Comparison of ENCODE assay signal across 1 cellular context in genomic region chr5:95646569-95647330, GRCh38.
TF ChIP-seq lines count a peak whose summit lies in the region.

TSS of gene RFESD (plus strand) at chr5:95646777. CDS start at chr5:95652272, 5,495 bp downstream.

TF ChIP-seq in HepG2, 621 proteins besides CTCF, POLR2A, EP300 and RAD21 (continued from another document and continues in another):
- TF ChIP-seq ZBTB7A (CRISPR knock-in tag; IDR thresholded peaks at IDR 0.05) (0 out of 2 replicates have a peak, but pooled peaks have one; percentile 62), ZNF639 (CRISPR knock-in tag; conservative IDR thresholded peaks at IDR 0.05) (no peak), STAG1 (CRISPR knock-in tag; IDR thresholded peaks at IDR 0.05) (peak; percentile 26; the same call in 1 of the 2 replicates), FOXJ3 (CRISPR knock-in tag; IDR thresholded peaks at IDR 0.05; ENCODE audit: borderline replicate concordance) (peak; percentile 21; the same call in 1 of the 2 replicates), GABPA (IDR thresholded peaks at IDR 0.05; ENCODE audit: low read depth, low read length) (peak; percentile 76), GABPA (CRISPR knock-in tag; IDR thresholded peaks at IDR 0.05; ENCODE audit: low read depth) (peak; percentile 83), ZNF430 (CRISPR knock-in tag; IDR thresholded peaks at IDR 0.05) (peak; percentile 81), HNRNPL (IDR thresholded peaks at IDR 0.05; ENCODE audit: low read depth, low read length) (0 out of 2 replicates have a peak, but pooled peaks have one; percentile 59), HOXA9 (CRISPR knock-in tag; IDR thresholded peaks at IDR 0.05; ENCODE audit: borderline replicate concordance) (no peak; the same call in 1 of the 2 replicates), MNT (IDR thresholded peaks at IDR 0.05) (peak; percentile 84), ZNF564 (CRISPR knock-in tag; IDR thresholded peaks at IDR 0.05) (peak; percentile 75; the same call in 1 of the 2 replicates), ZSCAN31 (CRISPR knock-in tag; IDR thresholded peaks at IDR 0.05; ENCODE audit: low read depth) (peak; percentile 91), MIER3 (CRISPR knock-in tag; IDR thresholded peaks at IDR 0.05; ENCODE audit: borderline replicate concordance) (peak; percentile 97), SPEN (CRISPR knock-in tag; IDR thresholded peaks at IDR 0.05; ENCODE audit: low read depth) (peak; percentile 76), ZNF367 (CRISPR knock-in tag; IDR thresholded peaks at IDR 0.05; ENCODE audit: borderline replicate concordance) (no peak), ZNF891 (CRISPR knock-in tag; IDR thresholded peaks at IDR 0.05) (peak; percentile 45), ZNF589 (CRISPR knock-in tag; conservative IDR thresholded peaks at IDR 0.05) (0 out of 2 replicates have a peak, but pooled peaks have one; percentile 46), FOXO1 (CRISPR knock-in tag; IDR thresholded peaks at IDR 0.05) (peak; percentile 67; the same call in 1 of the 2 replicates), HNRNPK (IDR thresholded peaks at IDR 0.05; ENCODE audit: low read depth, low read length, poor library complexity, severe bottlenecking) (peak; percentile 73), TFDP1 (CRISPR knock-in tag; IDR thresholded peaks at IDR 0.05; ENCODE audit: borderline replicate concordance) (peak; percentile 82), ZEB1 (IDR thresholded peaks at IDR 0.05; ENCODE audit: insufficient replicate concordance, low read depth) (peak; percentile 94), HINFP (CRISPR knock-in tag; IDR thresholded peaks at IDR 0.05; ENCODE audit: low read depth) (0 out of 2 replicates have a peak, but pooled peaks have one; percentile 9), HNRNPUL1 (IDR thresholded peaks at IDR 0.05; ENCODE audit: low read depth, low read length) (peak; percentile 94), ZNF30 (CRISPR knock-in tag; IDR thresholded peaks at IDR 0.05) (0 out of 2 replicates have a peak, but pooled peaks have one; percentile 80), ZNF569 (CRISPR knock-in tag; IDR thresholded peaks at IDR 0.05; ENCODE audit: borderline replicate concordance) (0 out of 2 replicates have a peak, but pooled peaks have one; percentile 50), NRL (CRISPR knock-in tag; IDR thresholded peaks at IDR 0.05; ENCODE audit: borderline replicate concordance) (peak; percentile 52; the same call in 1 of the 2 replicates), TAF1 (CRISPR knock-in tag; IDR thresholded peaks at IDR 0.05) (peak; percentile 58), ZBED4 (CRISPR knock-in tag; IDR thresholded peaks at IDR 0.05; ENCODE audit: borderline replicate concordance) (peak; percentile 58), TBP (CRISPR knock-in tag; IDR thresholded peaks at IDR 0.05) (no peak), ZNF616 (CRISPR knock-in tag; IDR thresholded peaks at IDR 0.05; ENCODE audit: low read depth) (0 out of 2 replicates have a peak, but pooled peaks have one; percentile 49), RBM39 (IDR thresholded peaks at IDR 0.05; ENCODE audit: low read depth, low read length, poor library complexity, severe bottlenecking) (peak; percentile 78), ETV5 (CRISPR knock-in tag; IDR thresholded peaks at IDR 0.05; ENCODE audit: borderline replicate concordance) (peak; percentile 99), ZNF547 (CRISPR knock-in tag; IDR thresholded peaks at IDR 0.05) (peak; percentile 54; the same call in 1 of the 2 replicates), PHB2 (IDR thresholded peaks at IDR 0.05; ENCODE audit: partially characterized antibody) (no peak), FOXA3 (CRISPR knock-in tag; IDR thresholded peaks at IDR 0.05) (peak; percentile 74; the same call in 1 of the 2 replicates), ZNF777 (CRISPR knock-in tag; IDR thresholded peaks at IDR 0.05) (peak; percentile 49)
- TF ChIP-seq, protein P1, sequence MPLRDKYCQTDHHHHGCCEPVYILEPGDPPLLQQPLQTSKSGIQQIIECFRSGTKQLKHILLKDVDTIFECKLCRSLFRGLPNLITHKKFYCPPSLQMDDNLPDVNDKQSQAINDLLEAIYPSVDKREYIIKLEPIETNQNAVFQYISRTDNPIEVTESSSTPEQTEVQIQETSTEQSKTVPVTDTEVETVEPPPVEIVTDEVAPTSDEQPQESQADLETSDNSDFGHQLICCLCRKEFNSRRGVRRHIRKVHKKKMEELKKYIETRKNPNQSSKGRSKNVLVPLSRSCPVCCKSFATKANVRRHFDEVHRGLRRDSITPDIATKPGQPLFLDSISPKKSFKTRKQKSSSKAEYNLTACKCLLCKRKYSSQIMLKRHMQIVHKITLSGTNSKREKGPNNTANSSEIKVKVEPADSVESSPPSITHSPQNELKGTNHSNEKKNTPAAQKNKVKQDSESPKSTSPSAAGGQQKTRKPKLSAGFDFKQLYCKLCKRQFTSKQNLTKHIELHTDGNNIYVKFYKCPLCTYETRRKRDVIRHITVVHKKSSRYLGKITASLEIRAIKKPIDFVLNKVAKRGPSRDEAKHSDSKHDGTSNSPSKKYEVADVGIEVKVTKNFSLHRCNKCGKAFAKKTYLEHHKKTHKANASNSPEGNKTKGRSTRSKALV (CRISPR knock-in tag; IDR thresholded peaks at IDR 0.05): no peak; the same call in 1 of the 2 replicates
- TF ChIP-seq, protein P2, sequence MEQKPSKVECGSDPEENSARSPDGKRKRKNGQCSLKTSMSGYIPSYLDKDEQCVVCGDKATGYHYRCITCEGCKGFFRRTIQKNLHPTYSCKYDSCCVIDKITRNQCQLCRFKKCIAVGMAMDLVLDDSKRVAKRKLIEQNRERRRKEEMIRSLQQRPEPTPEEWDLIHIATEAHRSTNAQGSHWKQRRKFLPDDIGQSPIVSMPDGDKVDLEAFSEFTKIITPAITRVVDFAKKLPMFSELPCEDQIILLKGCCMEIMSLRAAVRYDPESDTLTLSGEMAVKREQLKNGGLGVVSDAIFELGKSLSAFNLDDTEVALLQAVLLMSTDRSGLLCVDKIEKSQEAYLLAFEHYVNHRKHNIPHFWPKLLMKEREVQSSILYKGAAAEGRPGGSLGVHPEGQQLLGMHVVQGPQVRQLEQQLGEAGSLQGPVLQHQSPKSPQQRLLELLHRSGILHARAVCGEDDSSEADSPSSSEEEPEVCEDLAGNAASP (CRISPR knock-in tag; IDR thresholded peaks at IDR 0.05; ENCODE audit: borderline replicate concordance): peak; percentile 15; the same call in 1 of the 2 replicates
- TF ChIP-seq, protein P3, sequence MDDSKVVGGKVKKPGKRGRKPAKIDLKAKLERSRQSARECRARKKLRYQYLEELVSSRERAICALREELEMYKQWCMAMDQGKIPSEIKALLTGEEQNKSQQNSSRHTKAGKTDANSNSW (CRISPR knock-in tag; IDR thresholded peaks at IDR 0.05; ENCODE audit: borderline replicate concordance): 0 out of 2 replicates have a peak, but pooled peaks have one; percentile 44
- TF ChIP-seq, protein P4, sequence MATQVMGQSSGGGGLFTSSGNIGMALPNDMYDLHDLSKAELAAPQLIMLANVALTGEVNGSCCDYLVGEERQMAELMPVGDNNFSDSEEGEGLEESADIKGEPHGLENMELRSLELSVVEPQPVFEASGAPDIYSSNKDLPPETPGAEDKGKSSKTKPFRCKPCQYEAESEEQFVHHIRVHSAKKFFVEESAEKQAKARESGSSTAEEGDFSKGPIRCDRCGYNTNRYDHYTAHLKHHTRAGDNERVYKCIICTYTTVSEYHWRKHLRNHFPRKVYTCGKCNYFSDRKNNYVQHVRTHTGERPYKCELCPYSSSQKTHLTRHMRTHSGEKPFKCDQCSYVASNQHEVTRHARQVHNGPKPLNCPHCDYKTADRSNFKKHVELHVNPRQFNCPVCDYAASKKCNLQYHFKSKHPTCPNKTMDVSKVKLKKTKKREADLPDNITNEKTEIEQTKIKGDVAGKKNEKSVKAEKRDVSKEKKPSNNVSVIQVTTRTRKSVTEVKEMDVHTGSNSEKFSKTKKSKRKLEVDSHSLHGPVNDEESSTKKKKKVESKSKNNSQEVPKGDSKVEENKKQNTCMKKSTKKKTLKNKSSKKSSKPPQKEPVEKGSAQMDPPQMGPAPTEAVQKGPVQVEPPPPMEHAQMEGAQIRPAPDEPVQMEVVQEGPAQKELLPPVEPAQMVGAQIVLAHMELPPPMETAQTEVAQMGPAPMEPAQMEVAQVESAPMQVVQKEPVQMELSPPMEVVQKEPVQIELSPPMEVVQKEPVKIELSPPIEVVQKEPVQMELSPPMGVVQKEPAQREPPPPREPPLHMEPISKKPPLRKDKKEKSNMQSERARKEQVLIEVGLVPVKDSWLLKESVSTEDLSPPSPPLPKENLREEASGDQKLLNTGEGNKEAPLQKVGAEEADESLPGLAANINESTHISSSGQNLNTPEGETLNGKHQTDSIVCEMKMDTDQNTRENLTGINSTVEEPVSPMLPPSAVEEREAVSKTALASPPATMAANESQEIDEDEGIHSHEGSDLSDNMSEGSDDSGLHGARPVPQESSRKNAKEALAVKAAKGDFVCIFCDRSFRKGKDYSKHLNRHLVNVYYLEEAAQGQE (IDR thresholded peaks at IDR 0.05; ENCODE audit: borderline replicate concordance in 1 of 2, low read depth in 1 of 2, low read length in 2 of 2): peak in 1 of 2 experiments; percentile 42; a peak in 1 of 4 replicates
- TF ChIP-seq, protein P5, sequence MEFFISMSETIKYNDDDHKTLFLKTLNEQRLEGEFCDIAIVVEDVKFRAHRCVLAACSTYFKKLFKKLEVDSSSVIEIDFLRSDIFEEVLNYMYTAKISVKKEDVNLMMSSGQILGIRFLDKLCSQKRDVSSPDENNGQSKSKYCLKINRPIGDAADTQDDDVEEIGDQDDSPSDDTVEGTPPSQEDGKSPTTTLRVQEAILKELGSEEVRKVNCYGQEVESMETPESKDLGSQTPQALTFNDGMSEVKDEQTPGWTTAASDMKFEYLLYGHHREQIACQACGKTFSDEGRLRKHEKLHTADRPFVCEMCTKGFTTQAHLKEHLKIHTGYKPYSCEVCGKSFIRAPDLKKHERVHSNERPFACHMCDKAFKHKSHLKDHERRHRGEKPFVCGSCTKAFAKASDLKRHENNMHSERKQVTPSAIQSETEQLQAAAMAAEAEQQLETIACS (CRISPR knock-in tag; IDR thresholded peaks at IDR 0.05): peak; percentile 31; the same call in 1 of the 2 replicates
- TF ChIP-seq, protein P6, sequence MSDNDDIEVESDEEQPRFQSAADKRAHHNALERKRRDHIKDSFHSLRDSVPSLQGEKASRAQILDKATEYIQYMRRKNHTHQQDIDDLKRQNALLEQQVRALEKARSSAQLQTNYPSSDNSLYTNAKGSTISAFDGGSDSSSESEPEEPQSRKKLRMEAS (IDR thresholded peaks at IDR 0.05): peak; percentile 78
